In the genomic region with DNA sequence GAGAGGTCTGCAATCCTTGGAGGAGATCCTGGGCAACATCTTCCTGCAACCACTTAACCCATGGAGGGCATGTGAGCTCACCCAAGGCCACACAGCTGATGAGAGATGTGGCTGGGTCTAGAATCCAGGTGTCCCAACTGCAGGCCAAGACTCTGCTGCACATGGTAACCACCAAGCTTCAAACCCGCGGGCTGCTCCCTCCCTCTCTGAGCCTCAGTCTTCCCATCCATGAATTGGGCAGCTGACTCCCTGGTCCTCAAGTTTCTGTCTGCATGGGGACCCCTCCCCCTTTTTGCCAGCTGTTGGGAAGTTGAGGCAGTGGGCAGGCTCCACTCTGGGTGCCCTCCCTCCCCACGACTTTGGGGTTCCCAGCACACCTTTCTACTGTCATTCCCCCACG, we compare ENCODE assay signal across 20 cellular contexts. TPM values are rescaled to one million over a fixed set of nuclear protein-coding genes. Genes with fewer than 3 reads are reported as not detected.
DNase-seq lines count a peak whose midpoint lies in the region; ATAC-seq, FAIRE-seq and TF ChIP-seq lines count a peak whose summit lies in the region.
"Had no signal": no experiment of that assay in that cellular context is flagged by ENCODE, and none has a peak within 500 bp of the region (broad histone marks: within the 10 kb centered on the region; RNA-seq: fewer than 3 reads in every experiment).

No MANE protein-coding gene starts in this region.

- peak overlapping the region; percentile 42 for H3K27ac Mint-ChIP-seq in activated naive CD8-positive, alpha-beta T cell treated with anti-CD3 and anti-CD28 coated beads, Interleukin-2, amount 10 ng/mL, durations not matched to agents 7 days and 5 days
- no peak overlapping the region for H3K27ac Mint-ChIP-seq in activated naive CD8-positive, alpha-beta T cell treated with anti-CD3 and anti-CD28 coated beads, Interleukin-2, amount 50 U/mL, for 24 hours

- 0% methylated on average over 3 of the region's 4 CpGs for WGBS in K562 (ENCODE audit: insufficient coverage, low coverage, missing lambda C conversion rate)

- POLR2A ChIA-PET in activated naive CD8-positive, alpha-beta T cell treated with anti-CD3 and anti-CD28 coated beads, Interleukin-2, amount 10 ng/mL, durations not matched to agents 7 days and 5 days (lab: Charles Lee), result no interaction called here
- POLR2A ChIA-PET in K562 (lab: Yijun Ruan, JAX), result interaction anchor here (1.3 to 1.4 kb wide), 2 partner anchors 11 to 21 kb away, joined by 3 to 5 read pairs; no protein-coding TSS in a partner anchor

- H3K27me3 Mint-ChIP-seq in activated naive CD8-positive, alpha-beta T cell treated with anti-CD3 and anti-CD28 coated beads, Interleukin-2, amount 10 ng/mL, durations not matched to agents 7 days and 5 days, result peaks cover 4% of the 10 kb centered on the region
- no peaks in the 10 kb centered on the region for H3K27me3 Mint-ChIP-seq in activated naive CD8-positive, alpha-beta T cell treated with anti-CD3 and anti-CD28 coated beads, Interleukin-2, amount 50 U/mL, for 24 hours
- H3K27me3 Mint-ChIP-seq: CD8-positive, alpha-beta memory T cell had no signal

- no peaks in the 10 kb centered on the region for H3K9me3 ChIP-seq in K562 (replicated peaks; ENCODE audit: control insufficient read depth, insufficient read depth, low read depth, low read length)
- no peaks in the 10 kb centered on the region for H3K9me3 ChIP-seq in kidney (ENCODE audit: control insufficient read depth in 1 of 2, low read length in 2 of 2)
- no peaks in the 10 kb centered on the region for H3K9me3 ChIP-seq in upper lobe of right lung
- H3K9me3 ChIP-seq: Caco-2 had no signal

- FAIRE-seq in K562 (lab: Jason Lieb, UNC) (no peak), kidney (lab: Jason Lieb, UNC) (no peak)
- FAIRE-seq: A549, GM12892, GM19239, H54 had no signal

- 0 out of 4 replicates have a peak overlapping the region, but pooled peaks of 1 of the 2 experiments have one; percentile 29 for H3K9ac ChIP-seq in K562 (ENCODE audit: insufficient read depth in 1 of 2, low read depth in 2 of 2, low read length in 2 of 2)
- H3K9ac ChIP-seq in kidney (ENCODE audit: low read length in 2 of 2), result no peak overlapping the region

- no peak overlapping the region for H3K27ac ChIP-seq in K562 (ENCODE audit: extremely low read depth, low read depth, low read length)
- H3K27ac ChIP-seq in kidney (ENCODE audit: low read depth in 2 of 2, low read length in 2 of 2), result no peak overlapping the region
- H3K27ac ChIP-seq in upper lobe of right lung, result no peak overlapping the region
- H3K27ac ChIP-seq: A549, HL-60 had no signal

- CTCF ChIA-PET in K562 (lab: Yijun Ruan, JAX; ENCODE audit: low intra/inter-chr PET ratio), result no interaction called here

- no peaks in the 10 kb centered on the region for H3K79me2 ChIP-seq in K562 (ENCODE audit: control insufficient read depth, insufficient read depth, low read length)

- H3K4me1 ChIP-seq in K562 (replicated peaks in 1 of 2; ENCODE audit: control insufficient read depth in 2 of 2, insufficient read depth in 2 of 2, low read length in 2 of 2), result peaks cover 4 to 5% of the 10 kb centered on the region in 2 experiments; a peak in 3 of 5 replicates
- H3K4me1 ChIP-seq in kidney (ENCODE audit: control insufficient read depth in 1 of 2, insufficient read depth in 1 of 2, low read depth in 1 of 2, low read length in 2 of 2), result no peaks in the 10 kb centered on the region
- H3K4me1 ChIP-seq in upper lobe of right lung, result no peaks in the 10 kb centered on the region

- TF ChIP-seq RAD21 in K562 (CRISPR knock-in tag; conservative IDR thresholded peaks at IDR 0.05 in 1 of 2, IDR thresholded peaks at IDR 0.05 in 1 of 2), result no peak

- H3K4me1 Mint-ChIP-seq in activated naive CD8-positive, alpha-beta T cell treated with anti-CD3 and anti-CD28 coated beads, Interleukin-2, amount 10 ng/mL, durations not matched to agents 7 days and 5 days, result peaks cover 49% of the 10 kb centered on the region
- H3K4me1 Mint-ChIP-seq in activated naive CD8-positive, alpha-beta T cell treated with anti-CD3 and anti-CD28 coated beads, Interleukin-2, amount 50 U/mL, for 24 hours, result peaks cover 30% of the 10 kb centered on the region

- no peaks in the 10 kb centered on the region for H3K36me3 Mint-ChIP-seq in activated naive CD8-positive, alpha-beta T cell treated with anti-CD3 and anti-CD28 coated beads, Interleukin-2, amount 10 ng/mL, durations not matched to agents 7 days and 5 days
- H3K36me3 Mint-ChIP-seq in activated naive CD8-positive, alpha-beta T cell treated with anti-CD3 and anti-CD28 coated beads, Interleukin-2, amount 50 U/mL, for 24 hours (ENCODE audit: low read depth), result no peaks in the 10 kb centered on the region
- H3K36me3 Mint-ChIP-seq: CD14-positive monocyte had no signal

- intact Hi-C loops in K562 (cut with micrococcal nuclease), result loop anchor here (10.0 kb wide), 1 partner anchor 456 kb away; no protein-coding TSS in a partner anchor
- intact Hi-C loops in kidney (cut with DNase I), result no loop called here
- intact Hi-C loops in upper lobe of right lung (cut with DNase I), result no loop called here

- DNase-seq in activated naive CD8-positive, alpha-beta T cell treated with anti-CD3 and anti-CD28 coated beads, Interleukin-2, amount 10 ng/mL, durations not matched to agents 7 days and 5 days, result no peak
- DNase-seq in activated naive CD8-positive, alpha-beta T cell treated with anti-CD3 and anti-CD28 coated beads, Interleukin-2, amount 50 U/mL, for 24 hours, result no peak
- DNase-seq in K562 (ENCODE audit: extremely low read depth in 1 of 4, low spot score in 3 of 4), result no peak
- DNase-seq in kidney, result peak; percentile 29
- DNase-seq in upper lobe of right lung, result peak; percentile 32
- no peak for DNase-seq in T-helper 9 cell
- DNase-seq: Caco-2; CD8-positive, alpha-beta memory T cell; DND-41; GDM1 had no signal

- no peak overlapping the region for H2AFZ ChIP-seq in K562 (ENCODE audit: low read depth, low read length)

- H4K20me1 ChIP-seq in K562 (replicated peaks; ENCODE audit: control insufficient read depth, insufficient read depth, low read length), result no peaks in the 10 kb centered on the region

- TF ChIP-seq CTCF in K562 (IDR thresholded peaks at IDR 0.05 in 2 of 3, conservative IDR thresholded peaks at IDR 0.05 in 1 of 3; ENCODE audit: insufficient read depth in 2 of 3, low read depth in 1 of 3, low read length in 3 of 3), result no peak
- TF ChIP-seq CTCF in kidney (IDR thresholded peaks at IDR 0.05; ENCODE audit: borderline replicate concordance, extremely low read depth, insufficient read depth), result no peak
- no peak for TF ChIP-seq CTCF in upper lobe of right lung (IDR thresholded peaks at IDR 0.05)

- H3K9me3 Mint-ChIP-seq in activated naive CD8-positive, alpha-beta T cell treated with anti-CD3 and anti-CD28 coated beads, Interleukin-2, amount 10 ng/mL, durations not matched to agents 7 days and 5 days, result no peaks in the 10 kb centered on the region
- no peaks in the 10 kb centered on the region for H3K9me3 Mint-ChIP-seq in activated naive CD8-positive, alpha-beta T cell treated with anti-CD3 and anti-CD28 coated beads, Interleukin-2, amount 50 U/mL, for 24 hours
- H3K9me3 Mint-ChIP-seq: CD8-positive, alpha-beta memory T cell had no signal

- no peak for TF ChIP-seq EP300 in K562 (IDR thresholded peaks at IDR 0.05; ENCODE audit: low read length)

- in situ Hi-C loops in K562 (cut with MboI), result loop anchor here (10.0 kb wide), 1 partner anchor 566 kb away; no protein-coding TSS in a partner anchor

- no peak for TF ChIP-seq POLR2A in K562 (conservative IDR thresholded peaks at IDR 0.05)

- ATAC-seq in activated naive CD8-positive, alpha-beta T cell treated with anti-CD3 and anti-CD28 coated beads, Interleukin-2, amount 10 ng/mL, durations not matched to agents 7 days and 5 days (ENCODE audit: low read depth), result no peak
- no peak for ATAC-seq in activated naive CD8-positive, alpha-beta T cell treated with anti-CD3 and anti-CD28 coated beads, Interleukin-2, amount 50 U/mL, for 24 hours
- ATAC-seq in K562, result no peak
- no peak for ATAC-seq in upper lobe of right lung
- ATAC-seq in GM19395 (IDR thresholded peaks at IDR 0.05; ENCODE audit: unreplicated experiment), result no peak
- ATAC-seq: A549, HCT116 had no signal

- H3K36me3 ChIP-seq in K562 (ENCODE audit: control insufficient read depth, insufficient read depth, low read length) (no peaks in the 10 kb centered on the region), kidney (ENCODE audit: control insufficient read depth in 1 of 2, insufficient read depth in 2 of 2, low read length in 2 of 2) (no peaks in the 10 kb centered on the region), upper lobe of right lung (no peaks in the 10 kb centered on the region)

- H3K4me2 ChIP-seq in K562 (ENCODE audit: insufficient read depth, low read length), result no peak overlapping the region
- H3K4me2 ChIP-seq: A549 had no signal

- H3K27me3 ChIP-seq in K562 (ENCODE audit: control insufficient read depth in 2 of 2, insufficient read depth in 2 of 2, low read length in 2 of 2) (peaks cover 53 to 71% of the 10 kb centered on the region in 2 experiments), upper lobe of right lung (no peaks in the 10 kb centered on the region)

- no peak overlapping the region for H3K4me3 ChIP-seq in K562
- H3K4me3 ChIP-seq in kidney (ENCODE audit: low read length in 2 of 2), result no peak overlapping the region
- H3K4me3 ChIP-seq in upper lobe of right lung, result no peak overlapping the region
- H3K4me3 ChIP-seq: A549 had no signal

- H3K4me3 Mint-ChIP-seq in activated naive CD8-positive, alpha-beta T cell treated with anti-CD3 and anti-CD28 coated beads, Interleukin-2, amount 10 ng/mL, durations not matched to agents 7 days and 5 days, result no peak overlapping the region
- H3K4me3 Mint-ChIP-seq in activated naive CD8-positive, alpha-beta T cell treated with anti-CD3 and anti-CD28 coated beads, Interleukin-2, amount 50 U/mL, for 24 hours, result no peak overlapping the region

- BruUV-seq in K562 (replicated peaks; lab: Mats Ljungman, UMichigan), result no TSS peak

- no peaks in the 10 kb centered on the region for H3K9me1 ChIP-seq in K562 (ENCODE audit: control insufficient read depth, insufficient read depth, low read length)

RNA-seq across cellular contexts. Expression of gene INMT, which starts 20.9 kb away (rescaled TPM):
- total RNA-seq in activated naive CD8-positive, alpha-beta T cell treated with anti-CD3 and anti-CD28 coated beads, Interleukin-2, amount 10 ng/mL, durations not matched to agents 7 days and 5 days, result under 1 TPM; 0.30 to 0.37 TPM
- total RNA-seq in K562 (2011; cell fraction: chromatin; rRNA removed; ENCODE audit: low replicate concordance), result not detected in 2 replicates
- not detected in 2 replicates for total RNA-seq in K562 (2011; cell fraction: nucleolus; rRNA removed)
- total RNA-seq in K562 (2011; cell fraction: nucleoplasm; rRNA removed), result not detected in 2 replicates
- total RNA-seq in K562 (2014; rRNA removed) (not detected in 2 replicates), K562 (2014; rRNA removed; fragmentation: Illumina TruSeq; extraction: Trizol) (not detected in 2 replicates), K562 (2015; rRNA removed; fragmentation: Illumina TruSeq; extraction: Trizol) (0.04 TPM in 1 of 2 replicates, not detected in the other), K562 (2021) (0.11 and 0.27 TPM in 2 replicates), kidney (44.8 TPM), upper lobe of right lung (501 TPM)
- polyA plus RNA-seq in K562 (2011; rRNA removed) (not detected in 2 replicates), K562 (2014; fragmentation: Illumina TruSeq; extraction: Trizol) (not detected in 2 replicates), K562 (2014; fragmentation: Nextera tagmentation; extraction: Ambion mirVana) (not detected), K562 (2014; rRNA removed) (not detected in 2 replicates), kidney (ENCODE audit: insufficient read depth, low read depth, low replicate concordance) (34.5 TPM)
- polyA plus RNA-seq in K562 (2011; cell fraction: cytosol; rRNA removed), result not detected in 2 replicates
- not detected in 2 replicates for polyA plus RNA-seq in K562 (2011; cell fraction: nucleus; rRNA removed)
- 0.05 TPM in 1 of 2 replicates, not detected in the other for polyA plus RNA-seq in K562 (2012)
- polyA minus RNA-seq in K562 (2011; rRNA and poly(A)+ RNA removed), result not detected in 2 replicates
- polyA minus RNA-seq in K562 (2011; cell fraction: cytosol; rRNA and poly(A)+ RNA removed), result not detected in 2 replicates
- not detected in 2 replicates for polyA minus RNA-seq in K562 (2011; cell fraction: nucleus; rRNA and poly(A)+ RNA removed)
- polyA plus RNA-seq: A549, CD14-positive monocyte had no signal

RNA-seq across cellular contexts. Expression of gene MINDY4, which starts 40.2 kb away (rescaled TPM):
- total RNA-seq in activated naive CD8-positive, alpha-beta T cell treated with anti-CD3 and anti-CD28 coated beads, Interleukin-2, amount 10 ng/mL, durations not matched to agents 7 days and 5 days, result 1 to 10 TPM; 1.1 to 1.6 TPM
- 30.4 and 31.9 TPM in 2 replicates for total RNA-seq in K562 (2011; cell fraction: chromatin; rRNA removed; ENCODE audit: low replicate concordance)
- 15.9 and 17.5 TPM in 2 replicates for total RNA-seq in K562 (2011; cell fraction: nucleolus; rRNA removed)
- total RNA-seq in K562 (2011; cell fraction: nucleoplasm; rRNA removed), result 20.6 and 29.6 TPM in 2 replicates
- total RNA-seq in K562 (2014; rRNA removed), result 11.0 and 13.0 TPM in 2 replicates
- 9.9 and 11.9 TPM in 2 replicates for total RNA-seq in K562 (2014; rRNA removed; fragmentation: Illumina TruSeq; extraction: Trizol)
- 14.1 and 14.4 TPM in 2 replicates for total RNA-seq in K562 (2015; rRNA removed; fragmentation: Illumina TruSeq; extraction: Trizol)
- total RNA-seq in K562 (2021), result 12.6 and 13.1 TPM in 2 replicates
- 4.9 and 8.1 TPM in 2 replicates for polyA plus RNA-seq in K562 (2011; rRNA removed)
- 3.5 and 6.6 TPM in 2 replicates for polyA plus RNA-seq in K562 (2011; cell fraction: cytosol; rRNA removed)
- 14.3 and 27.5 TPM in 2 replicates for polyA plus RNA-seq in K562 (2011; cell fraction: nucleus; rRNA removed)
- 8.7 and 10.6 TPM in 2 replicates for polyA plus RNA-seq in K562 (2012)
- 13.6 and 16.7 TPM in 2 replicates for polyA plus RNA-seq in K562 (2014; fragmentation: Illumina TruSeq; extraction: Trizol)
- 1 to 10 TPM; 2.1 to 2.3 TPM for polyA plus RNA-seq in K562 (2014; fragmentation: Nextera tagmentation; extraction: Ambion mirVana)
- 9.7 and 10.0 TPM in 2 replicates for polyA plus RNA-seq in K562 (2014; rRNA removed)
- polyA minus RNA-seq in K562 (2011; rRNA and poly(A)+ RNA removed), result 8.8 and 10.5 TPM in 2 replicates
- polyA minus RNA-seq in K562 (2011; cell fraction: cytosol; rRNA and poly(A)+ RNA removed), result 4.8 and 6.0 TPM in 2 replicates
- polyA minus RNA-seq in K562 (2011; cell fraction: nucleus; rRNA and poly(A)+ RNA removed), result 21.9 and 22.3 TPM in 2 replicates
- total RNA-seq in kidney, result 15.3 TPM
- polyA plus RNA-seq in kidney (ENCODE audit: insufficient read depth, low read depth, low replicate concordance), result 5.3 TPM
- total RNA-seq in upper lobe of right lung, result 20.1 TPM

RNA-seq across cellular contexts. Expression of gene CRHR2, which starts 48.7 kb away (rescaled TPM):
- not detected for total RNA-seq in activated naive CD8-positive, alpha-beta T cell treated with anti-CD3 and anti-CD28 coated beads, Interleukin-2, amount 10 ng/mL, durations not matched to agents 7 days and 5 days
- not detected in 2 replicates for total RNA-seq in K562 (2011; cell fraction: chromatin; rRNA removed; ENCODE audit: low replicate concordance)
- not detected in 2 replicates for total RNA-seq in K562 (2011; cell fraction: nucleolus; rRNA removed)
- not detected in 2 replicates for total RNA-seq in K562 (2011; cell fraction: nucleoplasm; rRNA removed)
- total RNA-seq in K562 (2014; rRNA removed) (not detected in 2 replicates), K562 (2014; rRNA removed; fragmentation: Illumina TruSeq; extraction: Trizol) (not detected in 2 replicates), K562 (2015; rRNA removed; fragmentation: Illumina TruSeq; extraction: Trizol) (not detected in 2 replicates), K562 (2021) (not detected in 2 replicates), kidney (not detected), upper lobe of right lung (not detected)
- polyA plus RNA-seq in K562 (2011; rRNA removed) (not detected in 2 replicates), K562 (2014; fragmentation: Illumina TruSeq; extraction: Trizol) (not detected in 2 replicates), K562 (2014; fragmentation: Nextera tagmentation; extraction: Ambion mirVana) (not detected), K562 (2014; rRNA removed) (not detected in 2 replicates), kidney (ENCODE audit: insufficient read depth, low read depth, low replicate concordance) (not detected)
- not detected in 2 replicates for polyA plus RNA-seq in K562 (2011; cell fraction: cytosol; rRNA removed)
- polyA plus RNA-seq in K562 (2011; cell fraction: nucleus; rRNA removed), result not detected in 2 replicates
- polyA plus RNA-seq in K562 (2012), result not detected in 2 replicates
- not detected in 2 replicates for polyA minus RNA-seq in K562 (2011; rRNA and poly(A)+ RNA removed)
- polyA minus RNA-seq in K562 (2011; cell fraction: cytosol; rRNA and poly(A)+ RNA removed), result not detected in 2 replicates
- not detected in 2 replicates for polyA minus RNA-seq in K562 (2011; cell fraction: nucleus; rRNA and poly(A)+ RNA removed)
- total RNA-seq: Caco-2; CD8-positive, alpha-beta memory T cell had no signal
- polyA plus RNA-seq: A549; AG04450; BJ; CD14-positive monocyte; CD8-positive, alpha-beta memory T cell had no signal

Comparison
In these comparisons a context has a peak if more than half of its experiments do, and no peak if none do; other contexts are left out.
1. DNase-seq: peak in kidney (single experiment) and upper lobe of right lung (single experiment); none in activated naive CD8-positive, alpha-beta T cell treated with anti-CD3 and anti-CD28 coated beads, Interleukin-2, amount 10 ng/mL, durations not matched to agents 7 days and 5 days (single experiment), activated naive CD8-positive, alpha-beta T cell treated with anti-CD3 and anti-CD28 coated beads, Interleukin-2, amount 50 U/mL, for 24 hours (single experiment), K562 (0 of 4) and T-helper 9 cell (single experiment).
2. RNA of gene INMT, which starts 20.9 kb away (total RNA-seq): 501 TPM in upper lobe of right lung (single experiment) and 44.8 TPM in kidney (single experiment); 0.30 to 0.37 TPM in activated naive CD8-positive, alpha-beta T cell treated with anti-CD3 and anti-CD28 coated beads, Interleukin-2, amount 10 ng/mL, durations not matched to agents 7 days and 5 days and 0.04 to 0.27 TPM in K562; every median in the first group is over 10 times any median in the second.